In the genomic region with DNA sequence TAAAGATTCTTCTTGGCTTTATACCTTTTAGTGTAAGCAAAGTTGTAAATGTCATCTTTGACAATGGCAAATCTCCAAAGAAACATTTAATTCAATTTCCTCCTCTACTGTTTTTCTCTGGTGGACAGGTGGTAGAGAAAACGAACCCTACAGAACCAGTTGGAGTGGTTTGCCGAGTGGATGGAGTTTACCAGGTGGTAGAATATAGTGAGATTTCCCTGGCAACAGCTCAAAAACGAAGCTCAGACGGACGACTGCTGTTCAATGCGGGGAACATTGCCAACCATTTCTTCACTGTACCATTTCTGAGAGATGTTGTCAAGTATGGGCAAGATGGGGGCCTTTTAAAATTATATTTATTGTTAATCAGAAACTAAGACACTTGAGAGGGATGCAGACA, we compare ENCODE assay signal across 21 cellular contexts. TPM values are rescaled to one million over a fixed set of nuclear protein-coding genes. Genes with fewer than 3 reads are reported as not detected.
DNase-seq lines count a peak whose midpoint lies in the region; ATAC-seq and TF ChIP-seq lines count a peak whose summit lies in the region.
"Had no signal": no experiment of that assay in that cellular context is flagged by ENCODE, and none has a peak within 500 bp of the region (broad histone marks: within the 10 kb centered on the region; RNA-seq: fewer than 3 reads in every experiment).

No MANE protein-coding gene starts in this region.

- no peak for TF ChIP-seq CTCF in PC-3 (conservative IDR thresholded peaks at IDR 0.05; ENCODE audit: low read depth, low read length)
- TF ChIP-seq CTCF in nephron progenitor cell (IDR thresholded peaks at IDR 0.05) = no peak
- TF ChIP-seq CTCF in brain microvascular endothelial cell (IDR thresholded peaks at IDR 0.05; ENCODE audit: low read depth, low read length, missing control alignments) = no peak

- H3K4me3 Mint-ChIP-seq in nephron progenitor cell = no peak overlapping the region
- H3K4me3 Mint-ChIP-seq: activated naive CD8-positive, alpha-beta T cell treated with anti-CD3 and anti-CD28 coated beads, Interleukin-2, amount 10 ng/mL, durations not matched to agents 7 days and 5 days; B cell; memory B cell; natural killer cell had no signal

- no peaks in the 10 kb centered on the region for H3K27me3 ChIP-seq in PC-3 (ENCODE audit: low read length)
- no peaks in the 10 kb centered on the region for H3K27me3 ChIP-seq in SJCRH30
- no peaks in the 10 kb centered on the region for H3K27me3 ChIP-seq in brain microvascular endothelial cell (replicated peaks)
- H3K27me3 ChIP-seq: foreskin keratinocyte had no signal

- peak overlapping the region; percentile 42 for H3K27ac Mint-ChIP-seq in nephron progenitor cell
- H3K27ac Mint-ChIP-seq: activated naive CD8-positive, alpha-beta T cell treated with anti-CD3 and anti-CD28 coated beads, Interleukin-2, amount 10 ng/mL, durations not matched to agents 7 days and 5 days; B cell; memory B cell; natural killer cell had no signal

- peaks cover 32% of the 10 kb centered on the region for H3K36me3 Mint-ChIP-seq in nephron progenitor cell (ENCODE audit: low read depth)
- H3K36me3 Mint-ChIP-seq: natural killer cell had no signal

- no peaks in the 10 kb centered on the region for H3K4me1 Mint-ChIP-seq in nephron progenitor cell
- H3K4me1 Mint-ChIP-seq: activated naive CD8-positive, alpha-beta T cell treated with anti-CD3 and anti-CD28 coated beads, Interleukin-2, amount 10 ng/mL, durations not matched to agents 7 days and 5 days; B cell; memory B cell had no signal

- H3K4me1 ChIP-seq in PC-3 (ENCODE audit: insufficient read depth, low read length) (peaks cover 21% of the 10 kb centered on the region; the same call in 1 of the 2 replicates), SJCRH30 (no peaks in the 10 kb centered on the region)
- H3K4me1 ChIP-seq: foreskin keratinocyte had no signal

- CTCF ChIA-PET in PC-3 (lab: Charles Lee) = no interaction called here

- no TSS peak for BruUV-seq in PC-3 (replicated peaks; lab: Mats Ljungman, UMichigan)

- no peaks in the 10 kb centered on the region for H3K9me2 ChIP-seq in PC-3 (replicated peaks; ENCODE audit: low read length)

- no peak overlapping the region for H2AFZ ChIP-seq in PC-3 (ENCODE audit: low read length)

- H3K4me2 ChIP-seq in PC-3 (ENCODE audit: low read length) = peak overlapping the region; percentile 10; the same call in 1 of the 2 replicates

- H3K27ac ChIP-seq in PC-3 (ENCODE audit: low read length) = no peak overlapping the region
- H3K27ac ChIP-seq in SJCRH30 = no peak overlapping the region
- H3K27ac ChIP-seq in brain microvascular endothelial cell = no peak overlapping the region
- H3K27ac ChIP-seq: foreskin keratinocyte had no signal

- peaks cover 12% of the 10 kb centered on the region; the same call in 1 of the 2 replicates for H3K79me2 ChIP-seq in PC-3 (ENCODE audit: low read length)

- intact Hi-C loops in PC-3 (cut with micrococcal nuclease) = no loop called here

- H3K27me3 Mint-ChIP-seq in nephron progenitor cell (ENCODE audit: low read depth, poor library complexity) = no peaks in the 10 kb centered on the region
- H3K27me3 Mint-ChIP-seq: activated naive CD8-positive, alpha-beta T cell treated with anti-CD3 and anti-CD28 coated beads, Interleukin-2, amount 10 ng/mL, durations not matched to agents 7 days and 5 days; B cell; memory B cell had no signal

- POLR2A ChIA-PET in PC-3 (lab: Charles Lee; ENCODE audit: unreplicated experiment) = no interaction called here

- no peaks in the 10 kb centered on the region for H3K9me3 Mint-ChIP-seq in nephron progenitor cell
- H3K9me3 Mint-ChIP-seq: activated naive CD8-positive, alpha-beta T cell treated with anti-CD3 and anti-CD28 coated beads, Interleukin-2, amount 10 ng/mL, durations not matched to agents 7 days and 5 days; memory B cell; natural killer cell had no signal

- in situ Hi-C loops in brain microvascular endothelial cell (cut with HindIII; ENCODE audit: low pct_ligation_motif_present, low sequenced_read_pairs) = no loop called here

- H3K36me3 ChIP-seq in PC-3 (ENCODE audit: low read depth, low read length) = peaks cover 61% of the 10 kb centered on the region
- H3K36me3 ChIP-seq in SJCRH30 = peaks cover 44% of the 10 kb centered on the region
- peaks cover 58% of the 10 kb centered on the region for H3K36me3 ChIP-seq in brain microvascular endothelial cell (replicated peaks)

- H3F3A ChIP-seq in PC-3 (ENCODE audit: low read length, unreplicated experiment) = peaks cover 8% of the 10 kb centered on the region

- DNase-seq in DMS153 (lab: John Stamatoyannopoulos, UW) = peak; percentile 48
- no peak for DNase-seq in DMS153 treated with DMSO at 0.1 percent for 48 hours (lab: John Stamatoyannopoulos, UW; ENCODE audit: unreplicated experiment)
- peak; percentile 36 for DNase-seq in NCI-H1694 (lab: John Stamatoyannopoulos, UW)
- DNase-seq in PC-3 = peak; percentile 76
- no peak for DNase-seq in nephron progenitor cell
- no peak for DNase-seq in SJCRH30
- no peak for DNase-seq in brain microvascular endothelial cell
- no peak for DNase-seq in kidney tubule cell (ENCODE audit: low spot score)
- DNase-seq: activated CD4-positive, alpha-beta T cell treated with anti-CD3 and anti-CD28 coated beads for 4 hours; activated naive CD8-positive, alpha-beta T cell treated with anti-CD3 and anti-CD28 coated beads, Interleukin-2, amount 10 ng/mL, durations not matched to agents 7 days and 5 days; COR-L47; dermis blood vessel endothelial cell; foreskin keratinocyte; GOT3; natural killer cell; NCI-H1417 treated with DMSO at 0.1 percent for 48 hours; NCI-H526 treated with DMSO at 0.1 percent for 48 hours; posterior cingulate gyrus had no signal

- H4K20me1 ChIP-seq in PC-3 (ENCODE audit: low read length) = no peaks in the 10 kb centered on the region

- H3K9ac ChIP-seq in PC-3 (ENCODE audit: low read length) = no peak overlapping the region

- ATAC-seq in PC-3 = no peak
- ATAC-seq: foreskin keratinocyte, K562, natural killer cell had no signal

- H3K9me3 ChIP-seq in PC-3 (ENCODE audit: low read length) (no peaks in the 10 kb centered on the region), SJCRH30 (replicated peaks) (no peaks in the 10 kb centered on the region; the same call in 1 of the 2 replicates)

- H3K4me3 ChIP-seq in PC-3 (ENCODE audit: low read length) (no peak overlapping the region), SJCRH30 (no peak overlapping the region), brain microvascular endothelial cell (ENCODE audit: low read depth, low read length) (no peak overlapping the region)
- H3K4me3 ChIP-seq: K562 had no signal

RNA-seq across cellular contexts. Expression of a gene that starts 25.8 kb away (rescaled TPM):
- total RNA-seq in PC-3 (2014; rRNA removed) = 116 and 118 TPM in 2 replicates
- 70.7 and 76.1 TPM in 2 replicates for total RNA-seq in SJCRH30 (2014; rRNA removed; shearing (Covaris generic))

RNA-seq across cellular contexts. Expression of a gene that starts 44.9 kb away (rescaled TPM):
- total RNA-seq in PC-3 (2014; rRNA removed) = 0.77 and 1.4 TPM in 2 replicates
- 41.1 and 47.8 TPM in 2 replicates for total RNA-seq in SJCRH30 (2014; rRNA removed; shearing (Covaris generic))

Comparison
In these comparisons a context has a peak if more than half of its experiments do, and no peak if none do; other contexts are left out.
1. DNase-seq: peak in DMS153 (single experiment), NCI-H1694 (single experiment) and PC-3 (single experiment); none in DMS153 treated with DMSO at 0.1 percent for 48 hours (single experiment), nephron progenitor cell (single experiment), SJCRH30 (0 of 2), brain microvascular endothelial cell (single experiment) and kidney tubule cell (single experiment).
2. RNA of a gene that starts 44.9 kb away (total RNA-seq): 41.1 to 47.8 TPM in SJCRH30; 0.77 to 1.4 TPM in PC-3; every median in the first group is over 10 times any median in the second.